ENCODE assay signal across 14 cellular contexts in the genomic region with DNA sequence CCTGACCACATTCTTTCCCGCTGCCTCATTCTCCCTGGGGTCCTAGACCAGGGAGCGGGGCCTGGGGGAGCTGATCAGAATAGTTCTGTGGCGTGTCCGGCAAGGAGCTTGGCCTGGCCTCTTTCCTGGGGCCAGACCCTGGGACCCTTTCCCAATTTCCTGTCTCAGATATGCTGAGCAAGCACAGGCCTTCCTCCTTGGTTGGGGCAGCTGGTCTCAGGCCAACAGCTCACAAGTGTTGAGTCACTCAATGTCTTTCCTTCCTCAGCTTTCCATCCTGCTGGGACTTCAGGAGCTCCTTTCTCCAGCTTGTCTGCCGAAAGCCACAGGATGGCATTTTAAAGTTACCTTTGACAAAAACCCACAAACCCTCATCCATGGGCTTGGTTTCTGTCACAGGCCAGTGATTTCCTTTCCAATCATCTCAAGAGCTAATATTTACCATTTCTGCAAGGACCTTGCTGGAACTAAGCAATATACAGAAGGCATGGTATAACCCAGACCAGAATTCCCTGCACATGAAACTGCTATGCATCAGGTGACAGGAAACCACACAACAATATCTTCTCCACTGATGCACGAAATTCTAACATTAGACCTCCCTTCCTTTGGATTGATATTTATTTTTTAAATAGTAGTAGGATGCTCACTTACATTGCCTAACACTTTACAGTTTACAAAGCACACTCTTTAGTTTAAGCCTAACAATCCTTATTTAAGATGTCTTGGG. TPM values are rescaled to one million over a fixed set of nuclear protein-coding genes. Genes with fewer than 3 reads are reported as not detected.
DNase-seq lines count a peak whose midpoint lies in the region; ATAC-seq and TF ChIP-seq lines count a peak whose summit lies in the region.
"Had no signal": no experiment of that assay in that cellular context is flagged by ENCODE, and none has a peak within 500 bp of the region (broad histone marks: within the 10 kb centered on the region; RNA-seq: fewer than 3 reads in every experiment).

No MANE protein-coding gene starts in this region.

- peak overlapping the region; percentile 70 to 94 (median 89) for H3K4me2 ChIP-seq in BLaER1 treated with 17β-estradiol and CSF1 and Interleukin-3, amounts not matched to agents 10 nM and 100 nM

- H3K27me3 Mint-ChIP-seq in progenitor cell of endocrine pancreas, result no peaks in the 10 kb centered on the region

- peaks cover 0 to 26% (median 0%) of the 10 kb centered on the region in 11 experiments; a peak in 6 of 22 replicates for H4K20me1 ChIP-seq in BLaER1 treated with 17β-estradiol and CSF1 and Interleukin-3, amounts not matched to agents 10 nM and 100 nM

- TF ChIP-seq CTCF in RWPE2 (IDR thresholded peaks at IDR 0.05; ENCODE audit: poor library complexity, severe bottlenecking), result no peak
- TF ChIP-seq CTCF in fibroblast of the aortic adventitia (IDR thresholded peaks at IDR 0.05; ENCODE audit: insufficient read depth, low read length), result no peak
- TF ChIP-seq CTCF in progenitor cell of endocrine pancreas (IDR thresholded peaks at IDR 0.05; ENCODE audit: unreplicated experiment), result no peak

- peaks cover 2 to 10% (median 3%) of the 10 kb centered on the region in 11 experiments; a peak in 21 of 22 replicates for H3K9me3 ChIP-seq in BLaER1 treated with 17β-estradiol and CSF1 and Interleukin-3, amounts not matched to agents 10 nM and 100 nM (replicated peaks in 1 of 11)
- H3K9me3 ChIP-seq in RWPE2 (ENCODE audit: severe bottlenecking), result no peaks in the 10 kb centered on the region
- H3K9me3 ChIP-seq in effector memory CD4-positive, alpha-beta T cell (ENCODE audit: control insufficient read depth, low read length), result no peaks in the 10 kb centered on the region
- H3K9me3 ChIP-seq: prostate gland had no signal

- H3K4me1 ChIP-seq in BLaER1 treated with 17β-estradiol and CSF1 and Interleukin-3, amounts not matched to agents 10 nM and 100 nM, result peaks cover 43 to 83% (median 60%) of the 10 kb centered on the region in 10 experiments
- peaks cover 16% of the 10 kb centered on the region for H3K4me1 ChIP-seq in RWPE2 (ENCODE audit: insufficient read depth, poor library complexity, severe bottlenecking)
- H3K4me1 ChIP-seq in effector memory CD4-positive, alpha-beta T cell (ENCODE audit: control insufficient read depth, insufficient read depth, low read length, poor library complexity, severe bottlenecking), result no peaks in the 10 kb centered on the region

- no peaks in the 10 kb centered on the region for H3K36me3 ChIP-seq in BLaER1 treated with 17β-estradiol and CSF1 and Interleukin-3, amounts not matched to agents 10 nM and 100 nM
- H3K36me3 ChIP-seq in RWPE2 (ENCODE audit: low read depth), result no peaks in the 10 kb centered on the region
- no peaks in the 10 kb centered on the region for H3K36me3 ChIP-seq in effector memory CD4-positive, alpha-beta T cell (ENCODE audit: control insufficient read depth, insufficient read depth, low read length)
- H3K36me3 ChIP-seq: cardiac muscle cell, prostate gland had no signal

- H3K9me3 Mint-ChIP-seq in progenitor cell of endocrine pancreas (ENCODE audit: low read depth), result peaks cover 6% of the 10 kb centered on the region

- no peaks in the 10 kb centered on the region for H3K4me1 Mint-ChIP-seq in progenitor cell of endocrine pancreas (ENCODE audit: low read depth)

- ATAC-seq in RWPE2 (ENCODE audit: low read depth), result peak; percentile 26; the same call in 1 of the 3 replicates
- ATAC-seq: activated CD8-positive, alpha-beta T cell treated with anti-CD3 and anti-CD28 coated beads for 36 hours had no signal

- DNase-seq in RWPE2 (ENCODE audit: low spot score) (no peak), fibroblast of the aortic adventitia (ENCODE audit: low read depth) (peak; percentile 64), progenitor cell of endocrine pancreas (ENCODE audit: low spot score, unreplicated experiment) (no peak), NCI-H2196 treated with DMSO at 0.1 percent for 48 hours (lab: John Stamatoyannopoulos, UW; ENCODE audit: unreplicated experiment) (no peak), NCI-H748 treated with DMSO at 0.1 percent for 48 hours (lab: John Stamatoyannopoulos, UW) (no peak)
- DNase-seq in central memory CD4-positive, alpha-beta T cell, result no peak
- no peak for DNase-seq in effector memory CD4-positive, alpha-beta T cell
- DNase-seq: activated CD8-positive, alpha-beta T cell treated with anti-CD3 and anti-CD28 coated beads for 36 hours; GOT3; NCI-H1105; OCI-M1 had no signal

- peak overlapping the region in 3 of 10 experiments; percentile 7 to 23 (median 10); a peak in 6 of 20 replicates for H3K4me3 ChIP-seq in BLaER1 treated with 17β-estradiol and CSF1 and Interleukin-3, amounts not matched to agents 10 nM and 100 nM
- H3K4me3 ChIP-seq in RWPE2 (ENCODE audit: severe bottlenecking) (no peak overlapping the region), fibroblast of the aortic adventitia (ENCODE audit: low read depth, low read length) (no peak overlapping the region)
- H3K4me3 ChIP-seq in effector memory CD4-positive, alpha-beta T cell (ENCODE audit: insufficient read depth, low read depth, low read length, poor library complexity, severe bottlenecking), result no peak overlapping the region
- H3K4me3 ChIP-seq: cardiac muscle cell, prostate gland had no signal

- peaks cover 0 to 44% (median 29%) of the 10 kb centered on the region in 11 experiments; a peak in 18 of 22 replicates for H3K27me3 ChIP-seq in BLaER1 treated with 17β-estradiol and CSF1 and Interleukin-3, amounts not matched to agents 10 nM and 100 nM
- H3K27me3 ChIP-seq in RWPE2 (ENCODE audit: insufficient read depth, poor library complexity, severe bottlenecking), result no peaks in the 10 kb centered on the region
- H3K27me3 ChIP-seq in effector memory CD4-positive, alpha-beta T cell (replicated peaks; ENCODE audit: control insufficient read depth, insufficient read depth, low read length, poor library complexity, severe bottlenecking), result no peaks in the 10 kb centered on the region
- H3K27me3 ChIP-seq: cardiac muscle cell had no signal

- H3K27ac ChIP-seq in BLaER1 treated with 17β-estradiol and CSF1 and Interleukin-3, amounts not matched to agents 10 nM and 100 nM, result peak overlapping the region in 6 of 11 experiments; percentile 38 to 77 (median 66); a peak in 11 of 22 replicates
- H3K27ac ChIP-seq in RWPE2 (ENCODE audit: poor library complexity, severe bottlenecking), result no peak overlapping the region
- H3K27ac ChIP-seq in effector memory CD4-positive, alpha-beta T cell (ENCODE audit: insufficient read depth, low read length, poor library complexity, severe bottlenecking), result no peak overlapping the region
- H3K27ac ChIP-seq: cardiac muscle cell had no signal

- H3K27ac Mint-ChIP-seq in progenitor cell of endocrine pancreas, result peak overlapping the region; percentile 54
- H3K27ac Mint-ChIP-seq: activated CD8-positive, alpha-beta T cell treated with anti-CD3 and anti-CD28 coated beads for 36 hours had no signal

- H3K36me3 Mint-ChIP-seq in progenitor cell of endocrine pancreas (ENCODE audit: insufficient read depth), result peaks cover 3% of the 10 kb centered on the region

- peak overlapping the region in 6 of 11 experiments; percentile 7 to 57 (median 44); a peak in 7 of 22 replicates for H3K9ac ChIP-seq in BLaER1 treated with 17β-estradiol and CSF1 and Interleukin-3, amounts not matched to agents 10 nM and 100 nM

- no peak overlapping the region for H3K4me3 Mint-ChIP-seq in progenitor cell of endocrine pancreas (ENCODE audit: low read depth)
- H3K4me3 Mint-ChIP-seq: activated CD8-positive, alpha-beta T cell treated with anti-CD3 and anti-CD28 coated beads for 36 hours had no signal

RNA-seq across cellular contexts. Expression of gene TIMP4, which starts 19.5 kb away (rescaled TPM):
- total RNA-seq in fibroblast of the aortic adventitia (ENCODE audit: low replicate concordance), result 4.3 and 12.3 TPM in 2 replicates
- total RNA-seq in progenitor cell of endocrine pancreas, result not detected in 2 replicates
- total RNA-seq: activated CD8-positive, alpha-beta T cell treated with anti-CD3 and anti-CD28 coated beads for 36 hours; cardiac muscle cell had no signal

Comparison
In these comparisons a context has a peak if more than half of its experiments do, and no peak if none do; other contexts are left out.
1. H3K27ac ChIP-seq: peak in BLaER1 treated with 17β-estradiol and CSF1 and Interleukin-3, amounts not matched to agents 10 nM and 100 nM (6 of 11); none in RWPE2 (single experiment) and effector memory CD4-positive, alpha-beta T cell (single experiment).